Comparison of ENCODE assay signal across 8 cellular contexts in genomic region chr6:89081423-89082322, GRCh38. TPM values are rescaled to one million over a fixed set of nuclear protein-coding genes. Genes with fewer than 3 reads are reported as not detected.
DNase-seq lines count a peak whose midpoint lies in the region; ATAC-seq and FAIRE-seq lines count a peak whose summit lies in the region.

No MANE protein-coding gene starts in this region.

- WGBS in mesodermal cell (ENCODE audit: insufficient coverage in 2 of 2), 2 experiments: 0% methylated on average over 29 to 42 of the region's 69 CpGs

- no peaks in the 10 kb centered on the region for H3K27me3 ChIP-seq in endocrine pancreas (ENCODE audit: control insufficient read depth, insufficient read depth, low read length)

- peak overlapping the region; percentile 98 for H3K27ac ChIP-seq in mesodermal cell (ENCODE audit: low read depth, low read length, severe bottlenecking)

- peak; percentile 58 for ATAC-seq in GM21360 (IDR thresholded peaks at IDR 0.05; ENCODE audit: unreplicated experiment)

- H3K9ac ChIP-seq in endocrine pancreas (ENCODE audit: control insufficient read depth, insufficient read depth, low read length): peak overlapping the region; percentile 86

- H3K4me1 ChIP-seq in endocrine pancreas (ENCODE audit: control insufficient read depth, insufficient read depth, low read length) (peaks cover 16% of the 10 kb centered on the region), mesodermal cell (ENCODE audit: control insufficient read depth, insufficient read depth, low read length, poor library complexity, severe bottlenecking) (peaks cover 2% of the 10 kb centered on the region)

- H3K9me3 ChIP-seq in endocrine pancreas (ENCODE audit: control insufficient read depth, low read length) (no peaks in the 10 kb centered on the region), mesodermal cell (ENCODE audit: control insufficient read depth, low read length) (no peaks in the 10 kb centered on the region)

- FAIRE-seq in HTR-8/SVneo (lab: Jason Lieb, UNC): no peak

- no peaks in the 10 kb centered on the region for H3K36me3 ChIP-seq in endocrine pancreas (ENCODE audit: control insufficient read depth, insufficient read depth, low read length)
- H3K36me3 ChIP-seq in mesodermal cell (ENCODE audit: control insufficient read depth, insufficient read depth, low read length): peaks cover 37% of the 10 kb centered on the region

- H3K4me3 ChIP-seq in endocrine pancreas (ENCODE audit: control insufficient read depth, insufficient read depth, low read length) (peak overlapping the region; percentile 99), mesodermal cell (ENCODE audit: extremely low read depth, insufficient read depth, low read length, poor library complexity, severe bottlenecking) (peak overlapping the region; percentile 99)

- DNase-seq in COR-L47 (lab: John Stamatoyannopoulos, UW): peak; percentile 98
- peak; percentile 79 for DNase-seq in HTR-8/SVneo (ENCODE audit: insufficient read length, low spot score)
- peak; percentile 95 for DNase-seq in NOMO-1 treated with DMSO at 0.1 percent for 48 hours (lab: John Stamatoyannopoulos, UW; ENCODE audit: unreplicated experiment)
- DNase-seq in activated CD8-positive, alpha-beta memory T cell treated with anti-CD3 and anti-CD28 coated beads, Interleukin-2, amount 50 U/mL, for 1 hour (ENCODE audit: extremely low read depth): peak; percentile 99
- DNase-seq in stimulated activated CD8-positive, alpha-beta memory T cell treated with anti-CD3 and anti-CD28 coated beads, Interleukin-15, amount 100 ng/mL, for 24 hours (ENCODE audit: low read depth): peak; percentile 97

RNA-seq across cellular contexts. Expression of gene PNRC1, which starts 1.1 kb away (rescaled TPM):
- polyA plus RNA-seq in mesodermal cell (2013, experiment 1 of 2): 89.4 TPM
- polyA plus RNA-seq in mesodermal cell (2013, experiment 2 of 2): 112 TPM

RNA-seq across cellular contexts. Expression of gene SRSF12, which starts 36.2 kb away (rescaled TPM):
- polyA plus RNA-seq in mesodermal cell (2013, experiment 1 of 2): 9.6 TPM
- 9.2 TPM for polyA plus RNA-seq in mesodermal cell (2013, experiment 2 of 2)

Comparison
In these comparisons a context has a peak if more than half of its experiments do, and no peak if none do; other contexts are left out.
1. Peak in every context shown above with its lines: DNase-seq, ATAC-seq, H3K4me3 ChIP-seq and H3K27ac ChIP-seq.